In genomic region chr6:81906041-81906440, GRCh38 we compare ENCODE assay signal across 24 cellular contexts.
A peak's percentile ranks its signal among the peaks of the same experiment; 100 is the strongest.
DNase-seq lines count a peak whose midpoint lies in the region; ATAC-seq and TF ChIP-seq lines count a peak whose summit lies in the region.
"Had no signal": no experiment of that assay in that cellular context is flagged by ENCODE, and none has a peak within 500 bp of the region (broad histone marks: within the 10 kb centered on the region; RNA-seq: fewer than 3 reads in every experiment).

No MANE protein-coding gene starts in this region.

- DNase-seq in MM.1S = no peak
- DNase-seq in mucosa of descending colon = no peak
- DNase-seq in HUDEP-2 (lab: John Stamatoyannopoulos, UW; ENCODE audit: unreplicated experiment in 76 of 76) = no peak
- no peak for DNase-seq in activated T-cell treated with anti-CD3 and anti-CD28 coated beads, Interleukin-2, amount 50 U/mL, for 4 hours
- DNase-seq: CD4-positive, CD25-positive, alpha-beta regulatory T cell; DMS153; DND-41; Karpas-422; NCI-H1092 treated with DMSO at 0.1 percent for 48 hours; NCI-H1436; NCI-H187; NCI-H2081 treated with DMSO at 0.1 percent for 48 hours; NCI-H2171; NCI-H226; NCI-H510A; NCI-H69; SHP77 treated with DMSO at 0.1 percent for 48 hours had no signal

- peak; percentile 18 for ATAC-seq in HG03025 (IDR thresholded peaks at IDR 0.05; ENCODE audit: low FRiP score, unreplicated experiment)
- ATAC-seq in esophagus mucosa = peak; percentile 76
- ATAC-seq in mucosa of descending colon = peak; percentile 19
- ATAC-seq in HG03469 (IDR thresholded peaks at IDR 0.05; ENCODE audit: unreplicated experiment) = no peak
- ATAC-seq in activated T-cell treated with anti-CD3 and anti-CD28 coated beads, Interleukin-2, amount 50 U/mL, for 4 hours = no peak
- ATAC-seq: Panc1 had no signal

- no peaks in the 10 kb centered on the region for H3K36me3 Mint-ChIP-seq in activated T-cell treated with anti-CD3 and anti-CD28 coated beads, Interleukin-2, amount 50 U/mL, for 4 hours (ENCODE audit: insufficient read depth)
- H3K36me3 Mint-ChIP-seq: CD4-positive, CD25-positive, alpha-beta regulatory T cell; IgD-negative memory B cell had no signal

- no peaks in the 10 kb centered on the region for H3K9me2 ChIP-seq in MM.1S (replicated peaks; ENCODE audit: insufficient read depth, low read length)

- H3K27me3 Mint-ChIP-seq in activated T-cell treated with anti-CD3 and anti-CD28 coated beads, Interleukin-2, amount 50 U/mL, for 4 hours (ENCODE audit: low read depth) = no peaks in the 10 kb centered on the region
- H3K27me3 Mint-ChIP-seq: CD4-positive, CD25-positive, alpha-beta regulatory T cell; IgD-negative memory B cell had no signal

- no peaks in the 10 kb centered on the region for H3K9me3 Mint-ChIP-seq in activated T-cell treated with anti-CD3 and anti-CD28 coated beads, Interleukin-2, amount 50 U/mL, for 4 hours

- H3K27ac ChIP-seq in MM.1S (ENCODE audit: low read length) = peak overlapping the region; percentile 78; the same call in 1 of the 2 replicates
- H3K27ac ChIP-seq: BLaER1, RWPE1 had no signal

- no peaks in the 10 kb centered on the region for H4K20me1 ChIP-seq in MM.1S (ENCODE audit: insufficient read depth, low read length)
- H4K20me1 ChIP-seq: BLaER1 had no signal

- no peak overlapping the region for H3K4me3 Mint-ChIP-seq in activated T-cell treated with anti-CD3 and anti-CD28 coated beads, Interleukin-2, amount 50 U/mL, for 4 hours
- H3K4me3 Mint-ChIP-seq: CD4-positive, CD25-positive, alpha-beta regulatory T cell; IgD-negative memory B cell had no signal

- H3K4me3 ChIP-seq in MM.1S (ENCODE audit: low read length) (no peak overlapping the region), mucosa of descending colon (no peak overlapping the region)
- H3K4me3 ChIP-seq: BLaER1 had no signal

- H3K36me3 ChIP-seq in MM.1S (replicated peaks; ENCODE audit: insufficient read depth, low read length) (no peaks in the 10 kb centered on the region), mucosa of descending colon (ENCODE audit: low read depth) (no peaks in the 10 kb centered on the region)
- H3K36me3 ChIP-seq: BLaER1 had no signal

- intact Hi-C loops in mucosa of descending colon (cut with DNase I, micrococcal nuclease) = no loop called here

- H3K79me2 ChIP-seq in MM.1S (ENCODE audit: low read length) = no peaks in the 10 kb centered on the region

- H3K4me1 ChIP-seq in MM.1S (ENCODE audit: low read length) (peaks cover 32% of the 10 kb centered on the region), mucosa of descending colon (ENCODE audit: low read depth) (no peaks in the 10 kb centered on the region)
- H3K4me1 ChIP-seq: BLaER1 had no signal

- peak overlapping the region; percentile 49; the same call in 1 of the 2 replicates for H3K4me2 ChIP-seq in MM.1S (ENCODE audit: low read depth, low read length)
- H3K4me2 ChIP-seq: BLaER1 had no signal

- peaks cover 12% of the 10 kb centered on the region; the same call in 1 of the 2 replicates for H3F3A ChIP-seq in MM.1S (ENCODE audit: insufficient read depth, low read length)

- H3K9ac ChIP-seq in MM.1S (ENCODE audit: low read length) = no peak overlapping the region
- H3K9ac ChIP-seq: BLaER1 had no signal

- TF ChIP-seq CTCF in MM.1S (IDR thresholded peaks at IDR 0.05; ENCODE audit: low read length) = no peak
- no peak for TF ChIP-seq CTCF in mucosa of descending colon (IDR thresholded peaks at IDR 0.05)

- H3K27me3 ChIP-seq in MM.1S (replicated peaks; ENCODE audit: insufficient read depth, low read length) = no peaks in the 10 kb centered on the region
- H3K27me3 ChIP-seq: BLaER1 had no signal

- H2AFZ ChIP-seq in MM.1S (ENCODE audit: low read length) = no peak overlapping the region

- H3K9me3 ChIP-seq in MM.1S (replicated peaks; ENCODE audit: insufficient read depth, low read length) (no peaks in the 10 kb centered on the region), mucosa of descending colon (peaks cover 3% of the 10 kb centered on the region)
- H3K9me3 ChIP-seq: BLaER1 had no signal

- H3K4me1 Mint-ChIP-seq in activated T-cell treated with anti-CD3 and anti-CD28 coated beads, Interleukin-2, amount 50 U/mL, for 4 hours (ENCODE audit: low read depth) = no peaks in the 10 kb centered on the region
- H3K4me1 Mint-ChIP-seq: CD4-positive, CD25-positive, alpha-beta regulatory T cell had no signal

Comparison
In these comparisons a context has a peak if more than half of its experiments do, and no peak if none do; other contexts are left out.
1. ATAC-seq: peak in HG03025 (single experiment), esophagus mucosa (single experiment) and mucosa of descending colon (single experiment); none in HG03469 (single experiment) and activated T-cell treated with anti-CD3 and anti-CD28 coated beads, Interleukin-2, amount 50 U/mL, for 4 hours (0 of 2).